ENCODE assay signal across 17 cellular contexts in the genomic region with DNA sequence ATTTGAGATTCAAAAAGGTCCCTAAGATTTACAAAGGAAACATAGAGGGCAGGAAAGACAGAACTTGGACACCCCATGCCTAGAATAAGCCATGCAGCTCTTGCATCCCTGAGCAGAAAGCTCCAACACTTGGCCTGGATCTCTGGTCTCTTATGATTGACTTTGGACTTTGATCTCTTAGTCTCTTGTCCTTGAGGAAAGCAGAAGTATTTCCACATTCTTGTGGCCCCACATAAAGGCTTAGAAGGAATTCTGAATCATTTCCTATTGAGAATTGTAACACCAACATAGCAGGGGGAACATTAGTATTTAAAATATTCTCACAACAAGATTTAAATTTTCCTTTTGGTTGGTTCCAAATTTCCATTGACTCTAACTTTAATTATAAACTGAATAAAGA.
"Had no signal": no experiment of that assay in that cellular context is flagged by ENCODE, and none has a peak within 500 bp of the region (broad histone marks: within the 10 kb centered on the region; RNA-seq: fewer than 3 reads in every experiment).

No MANE protein-coding gene starts in this region.

- H3K36me3 ChIP-seq: ascending aorta, tibial artery, uterus had no signal

- H3K4me3 ChIP-seq: ascending aorta, tibial artery, uterus had no signal

- DNase-seq: activated CD4-positive, alpha-beta T cell treated with anti-CD3 and anti-CD28 coated beads, Interleukin-2, amount 50 U/mL, for 4 hours; activated CD4-positive, CD25-positive, alpha-beta regulatory T cell treated with anti-CD3 and anti-CD28 coated beads, Interleukin-2, amount 50 U/mL, for 72 hours; activated CD8-positive, alpha-beta memory T cell treated with anti-CD3 and anti-CD28 coated beads, Interleukin-2, amount 10 ng/mL, durations not matched to agents 7 days and 5 days; activated gamma-delta T cell treated with Interleukin-2 at 50 U/mL for 16 hours; activated naive CD8-positive, alpha-beta T cell treated with anti-CD3 and anti-CD28 coated beads for 36 hours; activated T-cell treated with anti-CD3 and anti-CD28 coated beads, Interleukin-2, amount 50 U/mL, for 24 hours; central memory CD4-positive, alpha-beta T cell; effector memory CD8-positive, alpha-beta T cell; natural killer cell; nucleus accumbens; right cardiac atrium; T-helper 2 cell; tibial artery; uterus had no signal

- H3K9me3 ChIP-seq: ascending aorta, tibial artery, uterus had no signal

- H3K27me3 ChIP-seq: ascending aorta, tibial artery, uterus had no signal

- H3K27ac ChIP-seq: ascending aorta, epithelial cell of prostate, foreskin keratinocyte, tibial artery, uterus had no signal
